ENCODE assay signal across 8 cellular contexts in genomic region chr11:6468712-6469495, GRCh38. TPM values are rescaled to one million over a fixed set of nuclear protein-coding genes. Genes with fewer than 3 reads are reported as not detected.
DNase-seq lines count a peak whose midpoint lies in the region; ATAC-seq and TF ChIP-seq lines count a peak whose summit lies in the region.

No MANE protein-coding gene starts in this region.

- peaks cover 10% of the 10 kb centered on the region for H3K36me3 Mint-ChIP-seq in chondrocyte (ENCODE audit: low read depth)

- no peaks in the 10 kb centered on the region for H3K27me3 ChIP-seq in stomach smooth muscle (ENCODE audit: control insufficient read depth in 1 of 2, insufficient read depth in 2 of 2, low read length in 2 of 2)

- H3K4me3 Mint-ChIP-seq in chondrocyte (ENCODE audit: unreplicated experiment): no peak overlapping the region

- peak overlapping the region in 1 of 2 donors; percentile 35 for H3K4me3 ChIP-seq in stomach smooth muscle (ENCODE audit: low read length in 2 of 2)

- H3K9me3 Mint-ChIP-seq in chondrocyte (ENCODE audit: low read depth): no peaks in the 10 kb centered on the region

- H3K27me3 Mint-ChIP-seq in chondrocyte (ENCODE audit: low read depth): no peaks in the 10 kb centered on the region

- peaks cover 8 to 15% of the 10 kb centered on the region in 2 donors for H3K36me3 ChIP-seq in stomach smooth muscle (ENCODE audit: control insufficient read depth in 2 of 2, insufficient read depth in 2 of 2, low read length in 2 of 2)

- H3K27ac Mint-ChIP-seq in chondrocyte (ENCODE audit: unreplicated experiment): no peak overlapping the region

- H3K9ac ChIP-seq in stomach smooth muscle (ENCODE audit: low read length in 2 of 2): peak overlapping the region in 1 of 2 donors; percentile 51

- DNase-seq in 8988T (peak; percentile 67), NCI-H69 (lab: John Stamatoyannopoulos, UW) (peak; percentile 97), chondrocyte (ENCODE audit: low spot score) (peak; percentile 92), kidney tubule cell (ENCODE audit: low spot score) (peak; percentile 74)

- peak overlapping the region; percentile 71 for H3K27ac ChIP-seq in stomach smooth muscle (ENCODE audit: low read length)

- H3K9me3 ChIP-seq in stomach smooth muscle (ENCODE audit: control insufficient read depth in 2 of 2, low read length in 2 of 2): no peaks in the 10 kb centered on the region

- H3K4me1 ChIP-seq in stomach smooth muscle (ENCODE audit: control insufficient read depth, insufficient read depth, low read length): peaks cover 25% of the 10 kb centered on the region

- peak; percentile 81 for ATAC-seq in GM18519 (IDR thresholded peaks at IDR 0.05; ENCODE audit: low FRiP score, unreplicated experiment)
- peak; percentile 71 for ATAC-seq in HG03066 (IDR thresholded peaks at IDR 0.05; ENCODE audit: low read depth, unreplicated experiment)
- no peak for ATAC-seq in HG03045 (IDR thresholded peaks at IDR 0.05; ENCODE audit: unreplicated experiment)

- H3K4me1 Mint-ChIP-seq in chondrocyte (ENCODE audit: low read depth): peaks cover 18% of the 10 kb centered on the region

- no peak for TF ChIP-seq CTCF in chondrocyte (IDR thresholded peaks at IDR 0.05)

RNA-seq across cellular contexts. Expression of gene TRIM3, which starts 4.8 kb away (rescaled TPM):
- total RNA-seq in chondrocyte: 27.2 to 36.9 TPM (median 27.6 TPM) in 3 replicates

RNA-seq across cellular contexts. Expression of gene ARFIP2, which starts 12.2 kb away (rescaled TPM):
- total RNA-seq in chondrocyte: 57.7 to 61.4 TPM (median 57.7 TPM) in 3 replicates

RNA-seq across cellular contexts. Expression of gene TIMM10B, which starts 12.4 kb away (rescaled TPM):
- 27.4 to 34.1 TPM (median 28.7 TPM) in 3 replicates for total RNA-seq in chondrocyte

RNA-seq across cellular contexts. Expression of gene HPX, which starts 28.1 kb away (rescaled TPM):
- 2.6 to 3.8 TPM (median 3.2 TPM) in 3 replicates for total RNA-seq in chondrocyte

RNA-seq across cellular contexts. Expression of gene DNHD1, which starts 28.2 kb away (rescaled TPM):
- total RNA-seq in chondrocyte: 3.8 to 7.4 TPM (median 5.8 TPM) in 3 replicates
